In the genomic region with DNA sequence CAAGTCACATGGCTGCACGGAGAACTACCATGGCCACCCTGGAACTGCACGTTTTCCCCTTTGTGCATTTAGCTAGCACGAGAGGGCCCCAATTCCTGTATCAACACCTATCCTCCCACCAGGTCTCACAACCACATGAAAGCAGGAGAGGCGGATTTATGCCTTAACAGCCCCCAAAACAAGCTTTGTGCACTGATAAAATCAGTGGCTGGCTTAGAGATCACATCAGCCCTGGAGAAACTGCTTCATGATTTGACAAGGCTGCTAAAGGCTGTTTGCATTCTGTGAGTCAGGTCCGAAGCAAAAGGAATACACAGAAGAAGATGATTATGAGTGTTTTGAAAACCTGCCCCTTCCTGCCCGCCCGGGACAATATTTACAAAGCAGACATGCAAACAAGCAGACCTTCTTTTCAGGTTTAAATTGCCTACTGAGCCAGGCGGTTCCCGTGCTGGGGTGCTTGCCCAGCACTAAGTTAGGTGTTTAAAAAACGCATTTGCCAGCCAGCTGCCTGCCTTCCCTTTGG, we compare ENCODE assay signal across 13 cellular contexts. TPM values are rescaled to one million over a fixed set of nuclear protein-coding genes. Genes with fewer than 3 reads are reported as not detected.
A peak's percentile ranks its signal among the peaks of the same experiment; 100 is the strongest.
DNase-seq lines count a peak whose midpoint lies in the region; ATAC-seq, FAIRE-seq and TF ChIP-seq lines count a peak whose summit lies in the region.
"Had no signal": no experiment of that assay in that cellular context is flagged by ENCODE, and none has a peak within 500 bp of the region (broad histone marks: within the 10 kb centered on the region; RNA-seq: fewer than 3 reads in every experiment).

No MANE protein-coding gene starts in this region.

- ATAC-seq in right cardiac atrium, result no peak
- ATAC-seq in HG03469 (IDR thresholded peaks at IDR 0.05; ENCODE audit: unreplicated experiment), result no peak
- ATAC-seq: gastroesophageal sphincter had no signal

- DNase-seq in DMS53 (lab: John Stamatoyannopoulos, UW), result peak; percentile 90
- peak in 2 of 3 experiments; percentile 65 to 85 for DNase-seq in NCI-H1417 (lab: John Stamatoyannopoulos, UW)
- DNase-seq in SK-N-DZ (ENCODE audit: low spot score), result peak; percentile 20
- no peak for DNase-seq in keratinocyte (ENCODE audit: low read depth, low spot score)
- no peak for DNase-seq in C1 segment of cervical spinal cord (lab: John Stamatoyannopoulos, UW)
- no peak for DNase-seq in hypothalamus (lab: John Stamatoyannopoulos, UW)
- no peak for DNase-seq in right cardiac atrium
- DNase-seq: NCI-H2107 had no signal

- H3K9me1 ChIP-seq in keratinocyte (ENCODE audit: control insufficient read depth, extremely low read depth, insufficient read depth, low read length), result no peaks in the 10 kb centered on the region

- no peaks in the 10 kb centered on the region for H3K36me3 ChIP-seq in keratinocyte (ENCODE audit: control insufficient read depth in 2 of 2, extremely low read depth in 1 of 2, insufficient read depth in 2 of 2, low read length in 2 of 2)
- H3K36me3 ChIP-seq: gastroesophageal sphincter, right atrium auricular region had no signal

- H3K79me2 ChIP-seq in keratinocyte (ENCODE audit: control insufficient read depth, insufficient read depth, low read length), result no peaks in the 10 kb centered on the region

- H2AFZ ChIP-seq in keratinocyte (ENCODE audit: control insufficient read depth, low read length), result peak overlapping the region; percentile 69

- intact Hi-C loops in right cardiac atrium (cut with DNase I), result no loop called here

- H3K4me1 ChIP-seq in keratinocyte (ENCODE audit: control insufficient read depth, extremely low read depth, insufficient read depth, low read length) (peaks cover 11% of the 10 kb centered on the region), right cardiac atrium (ENCODE audit: control insufficient read depth, insufficient read depth, low read length) (no peaks in the 10 kb centered on the region)
- H3K4me1 ChIP-seq: gastroesophageal sphincter, right atrium auricular region had no signal

- TF ChIP-seq CTCF in keratinocyte (optimal IDR thresholded peaks at IDR 0.05 in 1 of 3, IDR thresholded peaks at IDR 0.05 in 1 of 3, conservative IDR thresholded peaks at IDR 0.05 in 1 of 3; ENCODE audit: extremely low read depth in 1 of 3, insufficient read depth in 2 of 3, low read length in 3 of 3), result no peak

- dilution Hi-C loops in keratinocyte (cut with MboI; ENCODE audit: extremely low pct_ligation_motif_present, low sequenced_read_pairs), result no loop called here

- no peak overlapping the region for H3K9ac ChIP-seq in keratinocyte (ENCODE audit: control insufficient read depth, extremely low read depth, insufficient read depth, low read length)

- no peaks in the 10 kb centered on the region for H3K27me3 ChIP-seq in keratinocyte (ENCODE audit: control insufficient read depth, extremely low read depth, insufficient read depth, low read length)
- H3K27me3 ChIP-seq in right cardiac atrium (ENCODE audit: control insufficient read depth, insufficient read depth), result no peaks in the 10 kb centered on the region
- H3K27me3 ChIP-seq: gastroesophageal sphincter, right atrium auricular region had no signal

- peak; percentile 57 for FAIRE-seq in keratinocyte (lab: Jason Lieb, UNC)
- FAIRE-seq: colon had no signal

- H3K27ac ChIP-seq in keratinocyte (ENCODE audit: control insufficient read depth, insufficient read depth, low read length) (no peak overlapping the region), right cardiac atrium (ENCODE audit: low read length) (no peak overlapping the region)
- H3K27ac ChIP-seq: gastroesophageal sphincter, right atrium auricular region had no signal

- peak overlapping the region; percentile 65 for H3K4me2 ChIP-seq in keratinocyte (ENCODE audit: control insufficient read depth, extremely low read depth, insufficient read depth, low read depth, low read length)

- peak overlapping the region in 1 of 3 experiments; percentile 30 for H3K4me3 ChIP-seq in keratinocyte (ENCODE audit: control insufficient read depth in 2 of 3, extremely low read depth in 1 of 3, insufficient read depth in 2 of 3, low read depth in 1 of 3, low read length in 3 of 3)
- no peak overlapping the region for H3K4me3 ChIP-seq in right cardiac atrium (ENCODE audit: low read length)
- H3K4me3 ChIP-seq: gastroesophageal sphincter, lung, right atrium auricular region had no signal

- no peaks in the 10 kb centered on the region for H4K20me1 ChIP-seq in keratinocyte (ENCODE audit: control insufficient read depth, extremely low read depth, insufficient read depth, low read length)

- WGBS in right cardiac atrium, result 68% methylated on average over 10 of the region's 10 CpGs

- H3K9me3 ChIP-seq in keratinocyte (ENCODE audit: control insufficient read depth, low read depth, low read length), result no peaks in the 10 kb centered on the region
- H3K9me3 ChIP-seq in right cardiac atrium (ENCODE audit: control insufficient read depth, low read length), result no peaks in the 10 kb centered on the region
- H3K9me3 ChIP-seq: gastroesophageal sphincter, right atrium auricular region had no signal

RNA-seq across cellular contexts. Expression of gene CEMIP, which starts 25.9 kb away (rescaled TPM):
- polyA plus RNA-seq in SK-N-DZ (2014; cell fraction: cytosol; rRNA removed), result 0.50 and 1.6 TPM in 2 replicates
- polyA plus RNA-seq in SK-N-DZ (2014; cell fraction: nucleus; rRNA removed), result 0.65 and 0.84 TPM in 2 replicates
- polyA plus RNA-seq in keratinocyte (1.5 to 2.3 TPM (median 2.2 TPM) in 3 replicates), right cardiac atrium (0.23 TPM)
- polyA plus RNA-seq in keratinocyte (2011; ENCODE audit: low read depth), result 4.6 TPM
- 0.92 and 0.94 TPM in 2 replicates for polyA plus RNA-seq in keratinocyte (2011; cell fraction: cytosol; rRNA removed)
- 5.9 and 6.7 TPM in 2 replicates for polyA plus RNA-seq in keratinocyte (2011; cell fraction: nucleus; rRNA removed)
- polyA plus RNA-seq in keratinocyte (2012; ENCODE audit: low replicate concordance), result 1.7 and 2.9 TPM in 2 replicates
- polyA minus RNA-seq in keratinocyte, result 3.3 to 3.5 TPM (median 3.5 TPM) in 3 replicates
- 1.5 TPM for polyA minus RNA-seq in keratinocyte (2011; cell fraction: cytosol; rRNA and poly(A)+ RNA removed)
- polyA minus RNA-seq in keratinocyte (2011; cell fraction: nucleus; rRNA and poly(A)+ RNA removed), result 7.7 and 12.0 TPM in 2 replicates
- 1 to 10 TPM; 1.1 to 3.9 (median 2.7) TPM for total RNA-seq in right cardiac atrium

Comparison
In these comparisons a context has a peak if more than half of its experiments do, and no peak if none do; other contexts are left out.
1. DNase-seq: peak in DMS53 (single experiment), NCI-H1417 (2 of 3) and SK-N-DZ (single experiment); none in keratinocyte (single experiment), C1 segment of cervical spinal cord (0 of 14), hypothalamus (0 of 51) and right cardiac atrium (0 of 3).